ENCODE assay signal across 1 cellular context in genomic region chr1:24186993-24187790, GRCh38.
TF ChIP-seq lines count a peak whose summit lies in the region.

Gene IFNLR1 (minus strand): TSS chr1:24187289. CDS start chr1:24187248, 41 bp downstream.

TF ChIP-seq in WTC11, 78 proteins besides CTCF, POLR2A, EP300 and RAD21 (continued from another document and continues in another):
- TF ChIP-seq ZNF317 (CRISPR knock-in tag; IDR thresholded peaks at IDR 0.05; ENCODE audit: borderline replicate concordance, low read depth) = no peak
- no peak for TF ChIP-seq TP53 (CRISPR knock-in tag; IDR thresholded peaks at IDR 0.05)
- no peak for TF ChIP-seq ZNF232 (CRISPR knock-in tag; IDR thresholded peaks at IDR 0.05)
- no peak for TF ChIP-seq TEAD4 (CRISPR knock-in tag; IDR thresholded peaks at IDR 0.05)
- TF ChIP-seq JUN (CRISPR knock-in tag; IDR thresholded peaks at IDR 0.05) = no peak
- TF ChIP-seq ZNF138 (CRISPR knock-in tag; conservative IDR thresholded peaks at IDR 0.05) = no peak
- no peak for TF ChIP-seq KAT7 (CRISPR knock-in tag; IDR thresholded peaks at IDR 0.05; ENCODE audit: borderline replicate concordance)
- no peak for TF ChIP-seq CBFB (CRISPR knock-in tag; IDR thresholded peaks at IDR 0.05; ENCODE audit: low read depth)
- no peak for TF ChIP-seq GTF2I (CRISPR knock-in tag; conservative IDR thresholded peaks at IDR 0.05)
- no peak for TF ChIP-seq ZNF512 (CRISPR knock-in tag; IDR thresholded peaks at IDR 0.05; ENCODE audit: borderline replicate concordance)
- TF ChIP-seq ZNF671 (CRISPR knock-in tag; IDR thresholded peaks at IDR 0.05) = no peak
- TF ChIP-seq USF2 (CRISPR knock-in tag; IDR thresholded peaks at IDR 0.05) = peak; percentile 70
- TF ChIP-seq RORB (CRISPR knock-in tag; IDR thresholded peaks at IDR 0.05) = no peak
- TF ChIP-seq GABPB1 (CRISPR knock-in tag; IDR thresholded peaks at IDR 0.05) = no peak
- no peak for TF ChIP-seq NFATC4 (CRISPR knock-in tag; IDR thresholded peaks at IDR 0.05)
- TF ChIP-seq ZBTB43 (CRISPR knock-in tag; IDR thresholded peaks at IDR 0.05) = no peak
- TF ChIP-seq EMX1 (CRISPR knock-in tag; IDR thresholded peaks at IDR 0.05) = no peak
- TF ChIP-seq ESRRA (CRISPR knock-in tag; IDR thresholded peaks at IDR 0.05; ENCODE audit: borderline replicate concordance) = no peak
- no peak for TF ChIP-seq PREB (CRISPR knock-in tag; IDR thresholded peaks at IDR 0.05; ENCODE audit: borderline replicate concordance)
- TF ChIP-seq NR2C2 (CRISPR knock-in tag; IDR thresholded peaks at IDR 0.05) = no peak
- no peak for TF ChIP-seq ZNF219 (CRISPR knock-in tag; IDR thresholded peaks at IDR 0.05; ENCODE audit: borderline replicate concordance)
- peak; percentile 75 for TF ChIP-seq PRDM15 (CRISPR knock-in tag; IDR thresholded peaks at IDR 0.05)
- TF ChIP-seq ETV6 (CRISPR knock-in tag; IDR thresholded peaks at IDR 0.05) = 0 out of 2 replicates have a peak, but pooled peaks have one; percentile 30
- TF ChIP-seq ATF2 (CRISPR knock-in tag; IDR thresholded peaks at IDR 0.05; ENCODE audit: borderline replicate concordance, low read depth) = no peak
- no peak for TF ChIP-seq STAT6 (CRISPR knock-in tag; conservative IDR thresholded peaks at IDR 0.05; ENCODE audit: low read depth)
- TF ChIP-seq AFF4 (CRISPR knock-in tag; IDR thresholded peaks at IDR 0.05; ENCODE audit: borderline replicate concordance) = no peak
- no peak for TF ChIP-seq NR1H2 (CRISPR knock-in tag; IDR thresholded peaks at IDR 0.05)
- TF ChIP-seq ZMAT4 (CRISPR knock-in tag; IDR thresholded peaks at IDR 0.05) = no peak
- no peak for TF ChIP-seq SOX15 (CRISPR knock-in tag; IDR thresholded peaks at IDR 0.05)
- TF ChIP-seq ERG (CRISPR knock-in tag; IDR thresholded peaks at IDR 0.05) = no peak
- TF ChIP-seq ZNF121 (CRISPR knock-in tag; IDR thresholded peaks at IDR 0.05) = peak; percentile 4; the same call in 1 of the 2 replicates
- no peak for TF ChIP-seq ARID4B (CRISPR knock-in tag; IDR thresholded peaks at IDR 0.05; ENCODE audit: borderline replicate concordance)
- TF ChIP-seq CREM (CRISPR knock-in tag; IDR thresholded peaks at IDR 0.05) = no peak
